In genomic region chr1:93958351-93959101, GRCh38 we compare ENCODE assay signal across 22 cellular contexts. TPM values are rescaled to one million over a fixed set of nuclear protein-coding genes. Genes with fewer than 3 reads are reported as not detected.
DNase-seq lines count a peak whose midpoint lies in the region; ATAC-seq, FAIRE-seq and TF ChIP-seq lines count a peak whose summit lies in the region.
"Had no signal": no experiment of that assay in that cellular context is flagged by ENCODE, and none has a peak within 500 bp of the region (broad histone marks: within the 10 kb centered on the region; RNA-seq: fewer than 3 reads in every experiment).

No MANE protein-coding gene starts in this region.

- no peaks in the 10 kb centered on the region for H3K27me3 ChIP-seq in HL-60 (ENCODE audit: insufficient read depth, poor library complexity, severe bottlenecking)
- H3K27me3 ChIP-seq in K562 (ENCODE audit: control insufficient read depth in 2 of 2, insufficient read depth in 2 of 2, low read length in 2 of 2): no peaks in the 10 kb centered on the region; a peak in 1 of 5 replicates
- H3K27me3 ChIP-seq: BE2C had no signal

- TF ChIP-seq POLR2A in A549 (IDR thresholded peaks at IDR 0.05; ENCODE audit: low read length) (no peak), K562 (conservative IDR thresholded peaks at IDR 0.05) (no peak)

- no peak for TF ChIP-seq EP300 in A549 (IDR thresholded peaks at IDR 0.05)
- no peak for TF ChIP-seq EP300 in K562 (IDR thresholded peaks at IDR 0.05; ENCODE audit: low read length)

- H3K9me1 ChIP-seq in K562 (ENCODE audit: control insufficient read depth, insufficient read depth, low read length): no peaks in the 10 kb centered on the region

- H3K9ac ChIP-seq in K562 (ENCODE audit: insufficient read depth in 1 of 2, low read depth in 2 of 2, low read length in 2 of 2): no peak overlapping the region

- H3K4me2 ChIP-seq in A549: no peak overlapping the region
- H3K4me2 ChIP-seq in K562 (ENCODE audit: insufficient read depth, low read length): no peak overlapping the region
- H3K4me2 ChIP-seq: PC-9 had no signal

- TF ChIP-seq CTCF in A549 (IDR thresholded peaks at IDR 0.05) (no peak), HL-60 (IDR thresholded peaks at IDR 0.05; ENCODE audit: insufficient read depth, low read length) (no peak), K562 (IDR thresholded peaks at IDR 0.05 in 2 of 3, conservative IDR thresholded peaks at IDR 0.05 in 1 of 3; ENCODE audit: insufficient read depth in 2 of 3, low read depth in 1 of 3, low read length in 3 of 3) (no peak)

- H3K4me1 ChIP-seq in A549 (peaks cover 25% of the 10 kb centered on the region), K562 (replicated peaks in 1 of 2; ENCODE audit: control insufficient read depth in 2 of 2, insufficient read depth in 2 of 2, low read length in 2 of 2) (no peaks in the 10 kb centered on the region)
- H3K4me1 ChIP-seq: BE2C had no signal

- H3K79me2 ChIP-seq in K562 (ENCODE audit: control insufficient read depth, insufficient read depth, low read length): no peaks in the 10 kb centered on the region

- H3K27ac ChIP-seq in A549 (no peak overlapping the region), HL-60 (replicated peaks) (peak overlapping the region; percentile 56), K562 (ENCODE audit: extremely low read depth, low read depth, low read length) (no peak overlapping the region)
- H3K27ac ChIP-seq: PC-9 had no signal

- 55% methylated on average over 1 of the region's 1 CpG for WGBS in A549 (ENCODE audit: missing lambda C conversion rate)
- WGBS in K562 (ENCODE audit: insufficient coverage, low coverage, missing lambda C conversion rate): 5% methylated on average over 1 of the region's 1 CpG

- H3K4me3 ChIP-seq in A549 (no peak overlapping the region), HL-60 (replicated peaks; ENCODE audit: insufficient read depth, low read length) (no peak overlapping the region), K562 (no peak overlapping the region)
- H3K4me3 ChIP-seq: GM12878, PC-9 had no signal

- CTCF ChIA-PET in A549 (lab: Yijun Ruan, JAX): interaction anchor here (0.6 to 1.1 kb wide), 4 partner anchors 10 to 1100 kb away, joined by 3 to 4 read pairs (median 3); no protein-coding TSS in a partner anchor
- CTCF ChIA-PET in K562 (lab: Yijun Ruan, JAX; ENCODE audit: low intra/inter-chr PET ratio): no interaction called here

- ATAC-seq in A549 (no peak), K562 (no peak), Right ventricle myocardium inferior (no peak)
- ATAC-seq: GM12878, SK-N-SH treated with all-trans-retinoic acid at 6 μM for 48 hours had no signal

- TF ChIP-seq RAD21 in A549 (conservative IDR thresholded peaks at IDR 0.05 in 1 of 2, IDR thresholded peaks at IDR 0.05 in 1 of 2): no peak
- no peak for TF ChIP-seq RAD21 in K562 (CRISPR knock-in tag; conservative IDR thresholded peaks at IDR 0.05 in 1 of 2, IDR thresholded peaks at IDR 0.05 in 1 of 2)

- H4K20me1 ChIP-seq in K562 (replicated peaks; ENCODE audit: control insufficient read depth, insufficient read depth, low read length): no peaks in the 10 kb centered on the region

- H2AFZ ChIP-seq in K562 (ENCODE audit: low read depth, low read length): no peak overlapping the region
- H2AFZ ChIP-seq: PC-9 had no signal

- no TSS peak for BruUV-seq in K562 (replicated peaks; lab: Mats Ljungman, UMichigan)

- H3K9me3 ChIP-seq in A549 (peaks cover 18% of the 10 kb centered on the region; the same call in 2 of the 3 replicates), K562 (replicated peaks; ENCODE audit: control insufficient read depth, insufficient read depth, low read depth, low read length) (peaks cover 7% of the 10 kb centered on the region; the same call in 1 of the 2 replicates)
- H3K9me3 ChIP-seq: BE2C had no signal

- H3K36me3 ChIP-seq in K562 (ENCODE audit: control insufficient read depth, insufficient read depth, low read length): no peaks in the 10 kb centered on the region
- H3K36me3 ChIP-seq: BE2C had no signal

- in situ Hi-C loops in K562 (cut with MboI): no loop called here

- DNase-seq in A549 (ENCODE audit: low read depth in 1 of 2, low spot score in 1 of 2) (no peak), HL-60 (ENCODE audit: low read depth in 1 of 2, low spot score in 1 of 2) (peak in 1 of 2 experiments; percentile 53), MV-4-11 (lab: John Stamatoyannopoulos, UW) (peak; percentile 57), K562 (ENCODE audit: extremely low read depth in 1 of 4, low spot score in 3 of 4) (no peak), NCI-H526 (lab: John Stamatoyannopoulos, UW) (no peak), Right ventricle myocardium inferior (ENCODE audit: missing footprints) (no peak)
- DNase-seq in activated naive CD4-positive, alpha-beta T cell treated with Interleukin-2 at 50 U/mL for 16 hours: no peak
- no peak for DNase-seq in effector CD8-positive, alpha-beta T cell (lab: John Stamatoyannopoulos, UW)
- DNase-seq: BE2C; CD4-positive, CD25-positive, alpha-beta regulatory T cell; DND-41; NCI-H1105; NCI-H2029 treated with DMSO at 0.1 percent for 48 hours; NCI-H345; NCI-H524; NCI-H82; RPMI8226; SHP77 treated with DMSO at 0.1 percent for 48 hours had no signal

- no peak for FAIRE-seq in A549 (lab: Jason Lieb, UNC)
- FAIRE-seq in K562 (lab: Jason Lieb, UNC): no peak
- FAIRE-seq: A204.1, GM12878 had no signal

- intact Hi-C loops in K562 (cut with micrococcal nuclease): no loop called here
- intact Hi-C loops in Right ventricle myocardium inferior (cut with DNase I): no loop called here

- POLR2A ChIA-PET in A549 (lab: Yijun Ruan, JAX) (no interaction called here), K562 (lab: Yijun Ruan, JAX) (interaction anchor here (0.9 to 2.1 kb wide), 2 partner anchors 8 to 18 kb away, joined by 3 to 5 read pairs; no protein-coding TSS in a partner anchor)

TF ChIP-seq in A549, 52 proteins besides CTCF, POLR2A, EP300 and RAD21:
- no peak for TF ChIP-seq ZNF302 (CRISPR knock-in tag; IDR thresholded peaks at IDR 0.05)
- peak; percentile 70 for TF ChIP-seq MAFK (IDR thresholded peaks at IDR 0.05; ENCODE audit: partially characterized antibody)

TF ChIP-seq in K562, 482 proteins besides CTCF, POLR2A, EP300 and RAD21:
- no peak for TF ChIP-seq SRF (CRISPR knock-in tag; IDR thresholded peaks at IDR 0.05)
- 0 out of 2 replicates have a peak, but pooled peaks have one; percentile 8 for TF ChIP-seq C11orf30 (IDR thresholded peaks at IDR 0.05; ENCODE audit: low read depth)
- TF ChIP-seq ARNT (IDR thresholded peaks at IDR 0.05): no peak
- TF ChIP-seq ZNF316 (IDR thresholded peaks at IDR 0.05): peak; percentile 50
TF ChIP-seq in K562: peak in this region for 2.

RNA-seq across cellular contexts. Expression of gene GCLM, which starts 49.3 kb away (rescaled TPM):
- 160 and 163 TPM in 2 replicates for polyA plus RNA-seq in A549 (2011; rRNA removed)
- 41.0 and 50.0 TPM in 2 replicates for polyA plus RNA-seq in A549 (2012; cell fraction: cytosol; rRNA removed)
- polyA plus RNA-seq in A549 (2012; cell fraction: nucleus; rRNA removed): 15.8 and 16.0 TPM in 2 replicates
- 90.2 to 100 TPM (median 92.3 TPM) in 3 replicates for polyA plus RNA-seq in A549 (2017; fragmentation: RNase III; extraction: RNeasy Plus Mini Kit Qiagen cat#74134 plus additional on column Dnase treatment)
- polyA minus RNA-seq in A549 (2011; rRNA and poly(A)+ RNA removed): 63.5 and 66.8 TPM in 2 replicates
- total RNA-seq in K562 (2011; cell fraction: chromatin; rRNA removed; ENCODE audit: low replicate concordance): 21.3 and 58.7 TPM in 2 replicates
- total RNA-seq in K562 (2011; cell fraction: nucleolus; rRNA removed): 21.2 and 23.3 TPM in 2 replicates
- total RNA-seq in K562 (2011; cell fraction: nucleoplasm; rRNA removed): 34.2 and 65.9 TPM in 2 replicates
- 13.8 and 17.5 TPM in 2 replicates for total RNA-seq in K562 (2014; rRNA removed)
- 38.9 and 43.3 TPM in 2 replicates for total RNA-seq in K562 (2014; rRNA removed; fragmentation: Illumina TruSeq; extraction: Trizol)
- 22.3 and 24.5 TPM in 2 replicates for total RNA-seq in K562 (2015; rRNA removed; fragmentation: Illumina TruSeq; extraction: Trizol)
- 39.5 and 41.0 TPM in 2 replicates for total RNA-seq in K562 (2021)
- 55.5 and 71.6 TPM in 2 replicates for polyA plus RNA-seq in K562 (2011; rRNA removed)
- polyA plus RNA-seq in K562 (2011; cell fraction: cytosol; rRNA removed): 10.4 and 18.6 TPM in 2 replicates
- polyA plus RNA-seq in K562 (2011; cell fraction: nucleus; rRNA removed): 11.0 and 14.3 TPM in 2 replicates
- 23.6 and 39.2 TPM in 2 replicates for polyA plus RNA-seq in K562 (2012)
- polyA plus RNA-seq in K562 (2014; fragmentation: Illumina TruSeq; extraction: Trizol): 27.3 and 32.8 TPM in 2 replicates
- 1 to 10 TPM; 9.3 to 9.6 TPM for polyA plus RNA-seq in K562 (2014; fragmentation: Nextera tagmentation; extraction: Ambion mirVana)
- 16.2 and 18.2 TPM in 2 replicates for polyA plus RNA-seq in K562 (2014; rRNA removed)
- 60.9 and 71.0 TPM in 2 replicates for polyA minus RNA-seq in K562 (2011; rRNA and poly(A)+ RNA removed)
- polyA minus RNA-seq in K562 (2011; cell fraction: cytosol; rRNA and poly(A)+ RNA removed): 25.4 and 28.6 TPM in 2 replicates
- polyA minus RNA-seq in K562 (2011; cell fraction: nucleus; rRNA and poly(A)+ RNA removed): 29.9 and 38.1 TPM in 2 replicates
- 9.4 TPM for total RNA-seq in Right ventricle myocardium inferior

Comparison
In these comparisons a context has a peak if more than half of its experiments do, and no peak if none do; other contexts are left out.
1. Of the 35 proteins assayed by ChIP-seq in both K562 and A549: peak only in K562: none; only in A549: MAFK; in both: none; in neither: 34.